Comparison of ENCODE assay signal across 19 cellular contexts in the genomic region with DNA sequence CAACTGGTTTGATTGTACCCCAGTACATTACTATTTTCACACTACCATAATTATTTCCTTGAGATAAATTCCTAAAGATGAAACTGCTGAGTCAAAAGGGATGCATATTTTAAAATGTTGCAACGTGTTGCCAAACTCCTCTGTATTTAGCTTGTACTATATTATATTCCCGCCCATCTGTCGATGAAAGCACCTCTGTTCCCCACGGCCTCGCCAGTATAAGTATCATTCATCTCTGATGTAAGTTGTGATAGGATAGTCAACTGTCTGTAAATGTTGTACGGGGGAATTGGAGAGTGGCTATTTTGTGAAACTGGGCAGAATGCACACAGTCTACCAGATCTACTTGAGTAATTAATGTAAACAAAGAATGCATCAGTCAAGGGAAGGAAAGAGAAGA. TPM values are rescaled to one million over a fixed set of nuclear protein-coding genes. Genes with fewer than 3 reads are reported as not detected.
DNase-seq lines count a peak whose midpoint lies in the region; ATAC-seq and TF ChIP-seq lines count a peak whose summit lies in the region.
"Had no signal": no experiment of that assay in that cellular context is flagged by ENCODE, and none has a peak within 500 bp of the region (broad histone marks: within the 10 kb centered on the region; RNA-seq: fewer than 3 reads in every experiment).

No MANE protein-coding gene starts in this region.

- no peak overlapping the region for H3K4me3 Mint-ChIP-seq in CD4-positive, alpha-beta memory T cell
- H3K4me3 Mint-ChIP-seq: dendritic cell treated with granulocyte-macrophage colony-stimulating factor and Interleukin-4, amounts not matched to agents 40 ng/mL and 50 ng/mL, for 4 days; stimulated activated naive CD8-positive, alpha-beta T cell treated with anti-CD3 and anti-CD28 coated beads, Interleukin-15, Interleukin-2, amounts not matched to agents 100 ng/mL and 50 ng/mL, for 24 hours had no signal

- H3K4me3 ChIP-seq in choroid plexus epithelial cell (ENCODE audit: low read depth, low read length) (no peak overlapping the region), mesenchymal stem cell (ENCODE audit: insufficient read depth in 1 of 2, low read depth in 1 of 2, low read length in 2 of 2) (no peak overlapping the region)
- no peak overlapping the region for H3K4me3 ChIP-seq in CD4-positive, alpha-beta memory T cell (ENCODE audit: low read length in 2 of 2)
- H3K4me3 ChIP-seq: uterus had no signal

- H3K27me3 Mint-ChIP-seq in CD4-positive, alpha-beta memory T cell, result peaks cover 5 to 6% of the 10 kb centered on the region in 2 donors

- no peak overlapping the region for H2BK12ac ChIP-seq in mesenchymal stem cell (ENCODE audit: low read length in 2 of 2)

- 79% methylated on average over 6 of the region's 6 CpGs for WGBS in mesenchymal stem cell

- H3K27me3 ChIP-seq in mesenchymal stem cell (ENCODE audit: control insufficient read depth in 1 of 2, insufficient read depth in 1 of 2, low read length in 2 of 2), result no peaks in the 10 kb centered on the region
- H3K27me3 ChIP-seq in CD4-positive, alpha-beta memory T cell (ENCODE audit: insufficient read depth, low read length), result no peaks in the 10 kb centered on the region
- H3K27me3 ChIP-seq: uterus had no signal

- H3K9me3 ChIP-seq in mesenchymal stem cell (ENCODE audit: control insufficient read depth, low read length), result no peaks in the 10 kb centered on the region
- no peaks in the 10 kb centered on the region for H3K9me3 ChIP-seq in CD4-positive, alpha-beta memory T cell (ENCODE audit: control insufficient read depth in 1 of 2, low read length in 2 of 2)
- H3K9me3 ChIP-seq: uterus had no signal

- no peaks in the 10 kb centered on the region for H3K9me3 Mint-ChIP-seq in CD4-positive, alpha-beta memory T cell
- H3K9me3 Mint-ChIP-seq: dendritic cell treated with granulocyte-macrophage colony-stimulating factor and Interleukin-4, amounts not matched to agents 40 ng/mL and 50 ng/mL, for 4 days; stimulated activated naive CD8-positive, alpha-beta T cell treated with anti-CD3 and anti-CD28 coated beads, Interleukin-15, Interleukin-2, amounts not matched to agents 100 ng/mL and 50 ng/mL, for 24 hours had no signal

- H2BK5ac ChIP-seq in mesenchymal stem cell (ENCODE audit: low read depth, low read length, poor library complexity, severe bottlenecking), result no peak overlapping the region

- no peak overlapping the region for H4K91ac ChIP-seq in mesenchymal stem cell (ENCODE audit: low read length)

- intact Hi-C loops in CD4-positive, alpha-beta memory T cell (cut with micrococcal nuclease), result no loop called here

- H3K14ac ChIP-seq in mesenchymal stem cell (ENCODE audit: low read length in 2 of 2), result no peak overlapping the region

- no peak overlapping the region for H3K4me2 ChIP-seq in mesenchymal stem cell (ENCODE audit: low read length, poor library complexity, severe bottlenecking)

- H3K23ac ChIP-seq in mesenchymal stem cell (ENCODE audit: low read length in 2 of 2), result no peak overlapping the region

- H3K4me1 Mint-ChIP-seq in CD4-positive, alpha-beta memory T cell, result peaks cover 0 to 3% (median 0%) of the 10 kb centered on the region in 4 donors

- H3K4ac ChIP-seq in mesenchymal stem cell (ENCODE audit: low read depth in 1 of 2, low read length in 2 of 2), result no peak overlapping the region

- H3K27ac ChIP-seq in mesenchymal stem cell (ENCODE audit: low read length, poor library complexity, severe bottlenecking) (no peak overlapping the region), substantia nigra (ENCODE audit: low read depth, low read length, poor library complexity, severe bottlenecking) (no peak overlapping the region)
- no peak overlapping the region for H3K27ac ChIP-seq in CD4-positive, alpha-beta memory T cell (ENCODE audit: low read depth, low read length)
- H3K27ac ChIP-seq: uterus had no signal

- H2BK15ac ChIP-seq in mesenchymal stem cell (ENCODE audit: low read depth, poor library complexity, severe bottlenecking), result no peak overlapping the region

- H4K8ac ChIP-seq in mesenchymal stem cell (ENCODE audit: low read length), result no peak overlapping the region

- H2AFZ ChIP-seq in mesenchymal stem cell (ENCODE audit: low read depth, low read length), result no peak overlapping the region

- H3K9ac ChIP-seq in mesenchymal stem cell (ENCODE audit: low read length), result no peak overlapping the region

- no peak overlapping the region for H2BK120ac ChIP-seq in mesenchymal stem cell (ENCODE audit: low read depth, low read length)

- no peak for TF ChIP-seq CTCF in choroid plexus epithelial cell (conservative IDR thresholded peaks at IDR 0.05; ENCODE audit: low read depth, low read length)

- no peak for ATAC-seq in left lobe of liver
- ATAC-seq: left ventricle myocardium superior had no signal

- no peaks in the 10 kb centered on the region for H3K36me3 ChIP-seq in mesenchymal stem cell (ENCODE audit: control insufficient read depth in 1 of 2, insufficient read depth in 2 of 2, low read depth in 1 of 2, low read length in 2 of 2)
- H3K36me3 ChIP-seq in CD4-positive, alpha-beta memory T cell (ENCODE audit: insufficient read depth, low read length), result no peaks in the 10 kb centered on the region
- H3K36me3 ChIP-seq: uterus had no signal

- POLR2A ChIA-PET in CD4-positive, alpha-beta memory T cell (lab: Charles Lee; ENCODE audit: partially characterized antibody), result no interaction called here

- H3K4me1 ChIP-seq in mesenchymal stem cell (ENCODE audit: control insufficient read depth, insufficient read depth, low read depth, low read length), result peaks cover 5% of the 10 kb centered on the region
- no peaks in the 10 kb centered on the region for H3K4me1 ChIP-seq in CD4-positive, alpha-beta memory T cell (ENCODE audit: insufficient read depth, low read length)
- H3K4me1 ChIP-seq: uterus had no signal

- no peak overlapping the region for H2AK5ac ChIP-seq in mesenchymal stem cell (ENCODE audit: low read length, severe bottlenecking)

- CTCF ChIA-PET in CD4-positive, alpha-beta memory T cell (lab: Charles Lee; ENCODE audit: partially characterized antibody), result no interaction called here

- no peak overlapping the region for H3K18ac ChIP-seq in mesenchymal stem cell (ENCODE audit: low read depth in 1 of 2, low read length in 2 of 2)

- no peak overlapping the region for H3K27ac Mint-ChIP-seq in CD4-positive, alpha-beta memory T cell
- H3K27ac Mint-ChIP-seq: dendritic cell treated with granulocyte-macrophage colony-stimulating factor and Interleukin-4, amounts not matched to agents 40 ng/mL and 50 ng/mL, for 4 days; stimulated activated naive CD8-positive, alpha-beta T cell treated with anti-CD3 and anti-CD28 coated beads, Interleukin-15, Interleukin-2, amounts not matched to agents 100 ng/mL and 50 ng/mL, for 24 hours had no signal

- peak; percentile 41 for DNase-seq in EH (ENCODE audit: low read depth)
- peak; percentile 37 for DNase-seq in NOMO-1 treated with dmso at 0.1 percent for 144 hours (lab: John Stamatoyannopoulos, UW; ENCODE audit: unreplicated experiment)
- peak; percentile 77 for DNase-seq in choroid plexus epithelial cell (ENCODE audit: low read depth)
- DNase-seq in mesenchymal stem cell, result peak; percentile 69
- DNase-seq in substantia nigra (lab: John Stamatoyannopoulos, UW), result no peak
- no peak for DNase-seq in CD4-positive, alpha-beta memory T cell
- DNase-seq in left lobe of liver (ENCODE audit: low spot score), result no peak
- DNase-seq in SK-N-DZ (ENCODE audit: low spot score), result no peak
- DNase-seq: activated gamma-delta T cell, AML-193, aorta, DMS153, KG1, left ventricle myocardium superior, NCI-H1694 treated with DMSO at 0.1 percent for 48 hours, NCI-H526, uterus had no signal

- no peaks in the 10 kb centered on the region for H3K36me3 Mint-ChIP-seq in CD4-positive, alpha-beta memory T cell

- H3K79me1 ChIP-seq in mesenchymal stem cell (replicated peaks; ENCODE audit: low read length, poor library complexity, severe bottlenecking), result no peaks in the 10 kb centered on the region

RNA-seq across cellular contexts. Expression of gene TNRC6A, which starts 47.7 kb away (rescaled TPM):
- polyA plus RNA-seq in mesenchymal stem cell (2013, experiment 1 of 2), result 27.6 TPM
- 25.0 TPM for polyA plus RNA-seq in mesenchymal stem cell (2013, experiment 2 of 2)
- total RNA-seq in CD4-positive, alpha-beta memory T cell, result 100 to 1,000 TPM in 1 of 2 experiments, 10 to 100 TPM in 1; 99.3 to 103 TPM
- 10 to 100 TPM in 1 of 2 donors, under 1 TPM in 1; 0.88 to 27.3 TPM for polyA plus RNA-seq in CD4-positive, alpha-beta memory T cell
- 33.7 TPM for total RNA-seq in left lobe of liver
- polyA plus RNA-seq in SK-N-DZ (2014; cell fraction: cytosol; rRNA removed), result 15.3 and 16.9 TPM in 2 replicates
- polyA plus RNA-seq in SK-N-DZ (2014; cell fraction: nucleus; rRNA removed), result 30.2 and 63.3 TPM in 2 replicates

Comparison
In these comparisons a context has a peak if more than half of its experiments do, and no peak if none do; other contexts are left out.
1. DNase-seq: peak in EH (single experiment), NOMO-1 treated with dmso at 0.1 percent for 144 hours (single experiment), choroid plexus epithelial cell (single experiment) and mesenchymal stem cell (single experiment); none in substantia nigra (0 of 49), CD4-positive, alpha-beta memory T cell (0 of 5), left lobe of liver (single experiment) and SK-N-DZ (single experiment).